In the genomic region with DNA sequence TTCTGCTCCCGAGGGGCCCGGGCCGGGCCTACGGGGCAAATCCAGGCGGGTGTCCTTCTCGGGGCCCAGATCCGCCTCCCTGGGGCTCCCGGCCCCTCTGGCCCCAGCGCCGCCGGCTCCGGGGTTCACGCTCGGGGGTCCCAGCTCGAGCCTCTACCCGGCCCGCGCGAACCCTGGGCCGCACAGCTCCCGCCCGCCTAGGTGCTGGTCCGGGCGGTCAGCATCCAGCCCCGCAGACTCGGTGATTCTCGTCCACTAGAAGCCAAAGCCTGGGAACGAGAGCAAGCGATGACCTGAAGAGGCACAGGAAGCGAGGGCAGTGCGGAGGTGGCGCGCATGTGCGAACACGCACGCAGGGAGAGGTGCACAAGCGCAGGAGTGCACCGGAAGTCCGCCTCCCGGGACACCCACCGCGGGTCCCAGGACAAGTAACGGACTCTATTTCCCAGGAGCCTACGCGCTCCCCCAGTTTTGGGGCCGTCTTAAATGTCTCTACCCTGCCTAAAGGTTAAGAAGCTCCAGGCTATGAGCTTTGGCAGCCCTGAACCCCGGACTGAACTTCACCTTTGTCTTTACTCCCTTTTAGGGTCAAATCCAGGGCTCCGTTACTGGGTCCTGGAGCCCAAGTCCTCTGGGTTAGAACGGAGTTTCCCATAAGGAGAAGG, we compare ENCODE assay signal across 1 cellular context.
A peak's percentile ranks its signal among the peaks of the same experiment; 100 is the strongest.
TF ChIP-seq lines count a peak whose summit lies in the region.
"Not testable (repeated sequence)": the region's sequence is repeated elsewhere in the genome, so short reads cannot be mapped to it uniquely, and the experiment has no call there.

TSS of gene POM121C (minus strand) at position 321 of the 665 bp plus-strand sequence. CDS start 44,803 bp downstream, outside the sequence.

TF ChIP-seq in HepG2, 621 proteins besides CTCF, POLR2A, EP300 and RAD21 (continued from another document and continues in another):
- TF ChIP-seq, protein P1, sequence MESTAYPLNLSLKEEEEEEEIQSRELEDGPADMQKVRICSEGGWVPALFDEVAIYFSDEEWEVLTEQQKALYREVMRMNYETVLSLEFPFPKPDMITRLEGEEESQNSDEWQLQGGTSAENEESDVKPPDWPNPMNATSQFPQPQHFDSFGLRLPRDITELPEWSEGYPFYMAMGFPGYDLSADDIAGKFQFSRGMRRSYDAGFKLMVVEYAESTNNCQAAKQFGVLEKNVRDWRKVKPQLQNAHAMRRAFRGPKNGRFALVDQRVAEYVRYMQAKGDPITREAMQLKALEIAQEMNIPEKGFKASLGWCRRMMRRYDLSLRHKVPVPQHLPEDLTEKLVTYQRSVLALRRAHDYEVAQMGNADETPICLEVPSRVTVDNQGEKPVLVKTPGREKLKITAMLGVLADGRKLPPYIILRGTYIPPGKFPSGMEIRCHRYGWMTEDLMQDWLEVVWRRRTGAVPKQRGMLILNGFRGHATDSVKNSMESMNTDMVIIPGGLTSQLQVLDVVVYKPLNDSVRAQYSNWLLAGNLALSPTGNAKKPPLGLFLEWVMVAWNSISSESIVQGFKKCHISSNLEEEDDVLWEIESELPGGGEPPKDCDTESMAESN (CRISPR knock-in tag; conservative IDR thresholded peaks at IDR 0.05): peak; percentile 92
- not testable (repeated sequence) for TF ChIP-seq MAZ (IDR thresholded peaks at IDR 0.05; ENCODE audit: borderline replicate concordance, low read depth, low read length); SOX6 (IDR thresholded peaks at IDR 0.05); NONO (IDR thresholded peaks at IDR 0.05); CREM (CRISPR knock-in tag; IDR thresholded peaks at IDR 0.05); LCORL (IDR thresholded peaks at IDR 0.05)
- TF ChIP-seq MAZ (CRISPR knock-in tag; IDR thresholded peaks at IDR 0.05; ENCODE audit: low read depth) (peak; percentile 83), ZNF772 (CRISPR knock-in tag; IDR thresholded peaks at IDR 0.05) (peak; percentile 79), RARA (CRISPR knock-in tag; IDR thresholded peaks at IDR 0.05) (0 out of 2 replicates have a peak, but pooled peaks have one; percentile 24), ZNF567 (CRISPR knock-in tag; IDR thresholded peaks at IDR 0.05; ENCODE audit: borderline replicate concordance) (0 out of 2 replicates have a peak, but pooled peaks have one; percentile 21), SAFB2 (CRISPR knock-in tag; IDR thresholded peaks at IDR 0.05; ENCODE audit: borderline replicate concordance, low read depth) (0 out of 2 replicates have a peak, but pooled peaks have one; percentile 36), PHF8 (CRISPR knock-in tag; IDR thresholded peaks at IDR 0.05) (peak; percentile 90), SNAPC5 (CRISPR knock-in tag; IDR thresholded peaks at IDR 0.05; ENCODE audit: borderline replicate concordance) (0 out of 2 replicates have a peak, but pooled peaks have one; percentile 29), SOX6 (CRISPR knock-in tag; IDR thresholded peaks at IDR 0.05) (peak; percentile 48; the same call in 1 of the 2 replicates), NONO (CRISPR knock-in tag; conservative IDR thresholded peaks at IDR 0.05) (peak; percentile 45; the same call in 1 of the 2 replicates), SPEN (CRISPR knock-in tag; IDR thresholded peaks at IDR 0.05; ENCODE audit: low read depth) (peak; percentile 64), ZSCAN25 (CRISPR knock-in tag; IDR thresholded peaks at IDR 0.05) (peak; percentile 60; the same call in 1 of the 2 replicates), POGZ (CRISPR knock-in tag; IDR thresholded peaks at IDR 0.05) (peak; percentile 59), ZBTB3 (CRISPR knock-in tag; IDR thresholded peaks at IDR 0.05; ENCODE audit: borderline replicate concordance, low read depth) (peak; percentile 32; the same call in 1 of the 2 replicates), NR2C2 (CRISPR knock-in tag; IDR thresholded peaks at IDR 0.05; ENCODE audit: borderline replicate concordance) (peak; percentile 58; the same call in 1 of the 2 replicates), CREM (IDR thresholded peaks at IDR 0.05) (peak; percentile 65), PHF21A (CRISPR knock-in tag; IDR thresholded peaks at IDR 0.05) (peak; percentile 93), RXRA (CRISPR knock-in tag; IDR thresholded peaks at IDR 0.05) (peak; percentile 21), ELF4 (CRISPR knock-in tag; IDR thresholded peaks at IDR 0.05; ENCODE audit: borderline replicate concordance) (peak; percentile 35; the same call in 1 of the 2 replicates), ZNF768 (CRISPR knock-in tag; IDR thresholded peaks at IDR 0.05) (peak; percentile 47; the same call in 1 of the 2 replicates), ELF1 (CRISPR knock-in tag; IDR thresholded peaks at IDR 0.05) (peak; percentile 87), ZNF343 (CRISPR knock-in tag; IDR thresholded peaks at IDR 0.05) (peak; percentile 61; the same call in 1 of the 2 replicates), UBTF (CRISPR knock-in tag; IDR thresholded peaks at IDR 0.05) (peak; percentile 85), ZFY (CRISPR knock-in tag; IDR thresholded peaks at IDR 0.05) (peak; percentile 86), ZXDC (CRISPR knock-in tag; IDR thresholded peaks at IDR 0.05) (0 out of 2 replicates have a peak, but pooled peaks have one; percentile 47), KDM2A (CRISPR knock-in tag; IDR thresholded peaks at IDR 0.05; ENCODE audit: borderline replicate concordance, low read depth) (peak; percentile 99), KLF6 (CRISPR knock-in tag; IDR thresholded peaks at IDR 0.05) (0 out of 2 replicates have a peak, but pooled peaks have one; percentile 25), ZSCAN31 (CRISPR knock-in tag; IDR thresholded peaks at IDR 0.05; ENCODE audit: low read depth) (peak; percentile 77; the same call in 1 of the 2 replicates), ZNF883 (CRISPR knock-in tag; IDR thresholded peaks at IDR 0.05; ENCODE audit: not compliant biosample characterization) (peak; percentile 56), POLR2AphosphoS5 (IDR thresholded peaks at IDR 0.05; ENCODE audit: low read depth, low read length) (peak; percentile 83), ZNF605 (CRISPR knock-in tag; IDR thresholded peaks at IDR 0.05) (peak; percentile 63; the same call in 1 of the 2 replicates), NAIF1 (CRISPR knock-in tag; IDR thresholded peaks at IDR 0.05; ENCODE audit: borderline replicate concordance) (peak; percentile 69; the same call in 1 of the 2 replicates), ZZZ3 (CRISPR knock-in tag; IDR thresholded peaks at IDR 0.05; ENCODE audit: borderline replicate concordance) (0 out of 2 replicates have a peak, but pooled peaks have one; percentile 58), ARHGAP35 (CRISPR knock-in tag; IDR thresholded peaks at IDR 0.05; ENCODE audit: borderline replicate concordance) (peak; percentile 19; the same call in 1 of the 2 replicates), MAX (IDR thresholded peaks at IDR 0.05) (peak; percentile 78), ASH2L (IDR thresholded peaks at IDR 0.05; ENCODE audit: insufficient read length, low read depth, low read length) (peak; percentile 54), ZNF710 (CRISPR knock-in tag; IDR thresholded peaks at IDR 0.05; ENCODE audit: borderline replicate concordance) (peak; percentile 62; the same call in 1 of the 2 replicates), YEATS4 (CRISPR knock-in tag; IDR thresholded peaks at IDR 0.05; ENCODE audit: borderline replicate concordance) (peak; percentile 89), ZNF558 (CRISPR knock-in tag; IDR thresholded peaks at IDR 0.05; ENCODE audit: borderline replicate concordance) (peak; percentile 75; the same call in 1 of the 2 replicates), ATF7-NPFF (CRISPR knock-in tag; IDR thresholded peaks at IDR 0.05; ENCODE audit: low read depth) (peak; percentile 54; the same call in 1 of the 2 replicates), DR1 (CRISPR knock-in tag; IDR thresholded peaks at IDR 0.05) (0 out of 2 replicates have a peak, but pooled peaks have one; percentile 50), ZNF749 (CRISPR knock-in tag; IDR thresholded peaks at IDR 0.05; ENCODE audit: borderline replicate concordance) (peak; percentile 80; the same call in 1 of the 2 replicates), LCORL (CRISPR knock-in tag; IDR thresholded peaks at IDR 0.05) (0 out of 2 replicates have a peak, but pooled peaks have one; percentile 62), TERF1 (CRISPR knock-in tag; IDR thresholded peaks at IDR 0.05) (0 out of 2 replicates have a peak, but pooled peaks have one; percentile 53)
- TF ChIP-seq, protein P2, sequence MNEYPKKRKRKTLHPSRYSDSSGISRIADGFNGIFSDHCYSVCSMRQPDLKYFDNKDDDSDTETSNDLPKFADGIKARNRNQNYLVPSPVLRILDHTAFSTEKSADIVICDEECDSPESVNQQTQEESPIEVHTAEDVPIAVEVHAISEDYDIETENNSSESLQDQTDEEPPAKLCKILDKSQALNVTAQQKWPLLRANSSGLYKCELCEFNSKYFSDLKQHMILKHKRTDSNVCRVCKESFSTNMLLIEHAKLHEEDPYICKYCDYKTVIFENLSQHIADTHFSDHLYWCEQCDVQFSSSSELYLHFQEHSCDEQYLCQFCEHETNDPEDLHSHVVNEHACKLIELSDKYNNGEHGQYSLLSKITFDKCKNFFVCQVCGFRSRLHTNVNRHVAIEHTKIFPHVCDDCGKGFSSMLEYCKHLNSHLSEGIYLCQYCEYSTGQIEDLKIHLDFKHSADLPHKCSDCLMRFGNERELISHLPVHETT (CRISPR knock-in tag; conservative IDR thresholded peaks at IDR 0.05): 0 out of 2 replicates have a peak, but pooled peaks have one; percentile 42
- TF ChIP-seq, protein P3, sequence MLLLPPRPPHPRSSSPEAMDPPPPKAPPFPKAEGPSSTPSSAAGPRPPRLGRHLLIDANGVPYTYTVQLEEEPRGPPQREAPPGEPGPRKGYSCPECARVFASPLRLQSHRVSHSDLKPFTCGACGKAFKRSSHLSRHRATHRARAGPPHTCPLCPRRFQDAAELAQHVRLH (CRISPR knock-in tag; IDR thresholded peaks at IDR 0.05; ENCODE audit: borderline replicate concordance, low read depth): peak; percentile 47; the same call in 1 of the 2 replicates
